ENCODE assay signal across 12 cellular contexts in the genomic region with DNA sequence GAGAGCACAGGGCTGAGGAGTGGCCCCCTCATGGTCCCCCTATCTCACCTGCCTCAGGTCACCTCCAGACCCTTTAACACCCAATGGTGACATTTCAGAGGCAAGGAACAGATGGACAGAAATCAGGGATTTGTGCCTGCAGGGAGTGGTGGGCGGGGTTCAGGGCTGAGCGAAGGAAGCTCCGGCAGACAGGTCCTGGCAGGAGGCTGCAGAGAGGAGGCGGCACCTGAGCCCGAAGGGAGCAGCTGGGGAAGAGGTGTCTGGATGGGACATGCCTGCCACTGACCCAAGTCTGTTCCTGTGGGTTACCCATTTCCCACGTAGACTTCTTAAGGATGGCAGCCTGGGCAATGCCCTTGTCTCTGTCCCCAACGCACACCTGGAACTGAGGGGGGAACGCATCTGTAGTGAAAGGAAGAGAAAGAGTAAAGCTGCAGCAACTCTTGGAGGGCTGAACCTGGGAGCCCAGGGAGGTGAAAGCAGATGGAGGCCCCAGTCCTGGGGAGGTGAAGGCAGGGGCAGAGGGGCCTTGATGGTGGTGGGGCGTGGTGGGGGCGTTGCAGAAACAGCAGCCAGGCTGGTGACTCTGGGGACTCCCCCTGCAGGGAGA.
DNase-seq lines count a peak whose midpoint lies in the region; ATAC-seq and TF ChIP-seq lines count a peak whose summit lies in the region.
"Had no signal": no experiment of that assay in that cellular context is flagged by ENCODE, and none has a peak within 500 bp of the region (broad histone marks: within the 10 kb centered on the region; RNA-seq: fewer than 3 reads in every experiment).

No MANE protein-coding gene starts in this region.

- TF ChIP-seq CTCF in cardiac muscle cell (IDR thresholded peaks at IDR 0.05; ENCODE audit: low read depth, low read length), result no peak
- TF ChIP-seq CTCF in right atrium auricular region (IDR thresholded peaks at IDR 0.05), result no peak
- TF ChIP-seq CTCF in mammary epithelial cell (conservative IDR thresholded peaks at IDR 0.05 in 1 of 2, IDR thresholded peaks at IDR 0.05 in 1 of 2; ENCODE audit: extremely low read depth in 1 of 2, insufficient read depth in 1 of 2, low read depth in 1 of 2, low read length in 2 of 2), result no peak

- intact Hi-C loops in mammary epithelial cell (cut with micrococcal nuclease) (loop anchor here (5.0 kb wide), 1 partner anchor 65 kb away; no protein-coding TSS in a partner anchor), aorta (cut with DNase I) (no loop called here)

- 10% methylated on average over 7 of the region's 10 CpGs for WGBS in mammary epithelial cell (ENCODE audit: low coverage, missing lambda C conversion rate)
- WGBS in aorta, 2 donors, result 89% methylated on average over 10 of the region's 10 CpGs

- H3K27ac ChIP-seq in cardiac muscle cell (peak overlapping the region; percentile 74), right atrium auricular region (peak overlapping the region in 1 of 2 donors; percentile 6), mammary epithelial cell (ENCODE audit: insufficient read depth, low read depth, low read length) (peak overlapping the region; percentile 74), aorta (ENCODE audit: low read depth in 1 of 2, low read length in 2 of 2) (peak overlapping the region in 1 of 2 donors; percentile 31)

- dilution Hi-C loops in mammary epithelial cell (cut with HindIII; ENCODE audit: low sequenced_read_pairs), result loop anchor here (5.0 kb wide), 1 partner anchor 65 kb away; no protein-coding TSS in a partner anchor

- H3K36me3 ChIP-seq in cardiac muscle cell (no peaks in the 10 kb centered on the region), right atrium auricular region (no peaks in the 10 kb centered on the region), mammary epithelial cell (ENCODE audit: insufficient read depth, low read length) (no peaks in the 10 kb centered on the region), aorta (ENCODE audit: control insufficient read depth in 1 of 2, insufficient read depth in 2 of 2, low read length in 1 of 2) (no peaks in the 10 kb centered on the region)
- H3K36me3 ChIP-seq: sigmoid colon had no signal

- no peak for DNase-seq in cardiac muscle cell (ENCODE audit: low read depth in 1 of 2, low spot score in 1 of 2)
- no peak for DNase-seq in right atrium auricular region (ENCODE audit: low spot score)
- peak; percentile 87 for DNase-seq in mammary epithelial cell
- peak; percentile 76 for DNase-seq in left kidney (ENCODE audit: low read depth, low spot score)
- DNase-seq in aorta, result peak; percentile 42 to 70
- DNase-seq in mucosa of gallbladder (ENCODE audit: low spot score), result no peak
- no peak for DNase-seq in DMS153 treated with DMSO at 0.1 percent for 48 hours (lab: John Stamatoyannopoulos, UW; ENCODE audit: unreplicated experiment)
- DNase-seq: activated gamma-delta T cell treated with Interleukin-2 at 50 U/mL for 16 hours, NCI-H774 had no signal

- H3K9ac ChIP-seq in mammary epithelial cell (ENCODE audit: insufficient read depth, low read length), result no peak overlapping the region

- in situ Hi-C loops in mammary epithelial cell (cut with MboI; ENCODE audit: low sequenced_read_pairs in 2 of 2), result no loop called here

- H3K4me1 ChIP-seq in cardiac muscle cell (ENCODE audit: low read depth) (peaks cover 30% of the 10 kb centered on the region), right atrium auricular region (peaks cover 0 to 18% of the 10 kb centered on the region in 2 donors), mammary epithelial cell (ENCODE audit: insufficient read depth, low read length) (peaks cover 47% of the 10 kb centered on the region), aorta (ENCODE audit: control insufficient read depth in 1 of 2, insufficient read depth in 2 of 2, low read length in 2 of 2) (no peaks in the 10 kb centered on the region)

- H3K27me3 ChIP-seq in cardiac muscle cell, result peaks cover 1% of the 10 kb centered on the region
- no peaks in the 10 kb centered on the region for H3K27me3 ChIP-seq in right atrium auricular region
- H3K27me3 ChIP-seq in mammary epithelial cell (ENCODE audit: insufficient read depth, low read length), result no peaks in the 10 kb centered on the region
- no peaks in the 10 kb centered on the region for H3K27me3 ChIP-seq in aorta (ENCODE audit: control insufficient read depth in 1 of 2, insufficient read depth in 2 of 2, low read length in 1 of 2)
- H3K27me3 ChIP-seq: sigmoid colon had no signal

- peak overlapping the region; percentile 65 for H2AFZ ChIP-seq in mammary epithelial cell (ENCODE audit: low read depth, low read length)

- CTCF ChIA-PET in mammary epithelial cell (lab: Charles Lee; ENCODE audit: low non-redundant PET), result interaction anchor here (0.6 to 1.4 kb wide), 3 partner anchors 22 to 116 kb away, joined by 3 to 6 read pairs (median 5); no protein-coding TSS in a partner anchor

- H4K20me1 ChIP-seq in mammary epithelial cell (ENCODE audit: insufficient read depth, low read length), result no peaks in the 10 kb centered on the region

- H3K79me2 ChIP-seq in mammary epithelial cell (ENCODE audit: insufficient read depth, low read length), result no peaks in the 10 kb centered on the region

- H3K9me3 ChIP-seq in cardiac muscle cell (ENCODE audit: low read depth) (no peaks in the 10 kb centered on the region), right atrium auricular region (no peaks in the 10 kb centered on the region), mammary epithelial cell (replicated peaks; ENCODE audit: insufficient read depth, low read length) (peaks cover 11% of the 10 kb centered on the region), aorta (ENCODE audit: control insufficient read depth, low read length) (no peaks in the 10 kb centered on the region)
- H3K9me3 ChIP-seq: sigmoid colon had no signal

- BruUV-seq in mammary epithelial cell (replicated peaks; lab: Mats Ljungman, UMichigan), result TSS peak; percentile 35

- peak overlapping the region; percentile 72 for H3K4me2 ChIP-seq in mammary epithelial cell (ENCODE audit: insufficient read depth, low read depth, low read length)

- no peak overlapping the region for H3K4me3 ChIP-seq in cardiac muscle cell
- no peak overlapping the region for H3K4me3 ChIP-seq in right atrium auricular region
- H3K4me3 ChIP-seq in mammary epithelial cell (replicated peaks in 1 of 3; ENCODE audit: insufficient read depth in 1 of 3, low read depth in 2 of 3, low read length in 3 of 3), result peak overlapping the region in 1 of 3 experiments; percentile 11
- H3K4me3 ChIP-seq in aorta (ENCODE audit: low read length in 2 of 2), result no peak overlapping the region
- H3K4me3 ChIP-seq: lung, sigmoid colon had no signal

- peak; percentile 20 for ATAC-seq in aorta (ENCODE audit: low FRiP score)
- ATAC-seq in GM18517 (IDR thresholded peaks at IDR 0.05; ENCODE audit: unreplicated experiment), result no peak

Comparison
In these comparisons a context has a peak if more than half of its experiments do, and no peak if none do; other contexts are left out.
1. DNase-seq: peak in mammary epithelial cell (single experiment), left kidney (single experiment) and aorta (2 of 2); none in cardiac muscle cell (0 of 2), right atrium auricular region (single experiment), mucosa of gallbladder (single experiment) and DMS153 treated with DMSO at 0.1 percent for 48 hours (single experiment).